Comparison of ENCODE assay signal across 11 cellular contexts in the genomic region with DNA sequence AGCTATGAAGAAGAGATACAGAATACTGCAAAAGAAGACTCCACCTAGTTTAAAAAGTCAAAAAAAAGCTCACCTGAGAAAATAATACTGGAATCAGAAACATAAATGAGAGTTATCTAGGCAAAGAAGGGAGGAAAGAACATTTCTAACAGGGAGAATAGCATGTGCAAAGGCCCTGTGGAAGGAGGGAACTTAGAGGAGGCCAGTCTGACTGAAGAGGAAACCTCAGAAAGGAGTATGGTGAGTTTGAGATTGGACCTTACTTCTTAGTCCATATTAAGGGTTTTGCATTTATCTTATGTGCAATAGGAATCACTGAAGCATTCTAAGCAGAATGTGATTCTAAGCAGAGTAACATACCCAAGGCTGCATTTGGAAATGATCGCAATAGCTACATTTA.
"Had no signal": no experiment of that assay in that cellular context is flagged by ENCODE, and none has a peak within 500 bp of the region (broad histone marks: within the 10 kb centered on the region; RNA-seq: fewer than 3 reads in every experiment).

No MANE protein-coding gene starts in this region.

- H3K36me3 ChIP-seq: HAP-1 had no signal

- H3K9me3 Mint-ChIP-seq: GM23338, H9, HFFc6 had no signal

- DNase-seq: GM23248, GOT3, H7, H9, HCEC 1CT, HFFc6 had no signal

- FAIRE-seq: H1, H54 had no signal

- H3K4me2 ChIP-seq: GM23338 had no signal

- H2AFZ ChIP-seq: GM23248, GM23338 had no signal

- H3K4me3 Mint-ChIP-seq: GM23338, H9, HFFc6 had no signal

- ATAC-seq: GM23338, HCT116 had no signal

- H3K9ac ChIP-seq: GM23248 had no signal

- H3K27ac ChIP-seq: GM23248 had no signal

- H3K27ac Mint-ChIP-seq: GM23338, H9, HFFc6 had no signal

- H3K9me3 ChIP-seq: HAP-1 had no signal

- H3K4me3 ChIP-seq: GM23248, GM23338, HAP-1 had no signal
